18 cellular contexts compared by ENCODE assay signal in the genomic region with DNA sequence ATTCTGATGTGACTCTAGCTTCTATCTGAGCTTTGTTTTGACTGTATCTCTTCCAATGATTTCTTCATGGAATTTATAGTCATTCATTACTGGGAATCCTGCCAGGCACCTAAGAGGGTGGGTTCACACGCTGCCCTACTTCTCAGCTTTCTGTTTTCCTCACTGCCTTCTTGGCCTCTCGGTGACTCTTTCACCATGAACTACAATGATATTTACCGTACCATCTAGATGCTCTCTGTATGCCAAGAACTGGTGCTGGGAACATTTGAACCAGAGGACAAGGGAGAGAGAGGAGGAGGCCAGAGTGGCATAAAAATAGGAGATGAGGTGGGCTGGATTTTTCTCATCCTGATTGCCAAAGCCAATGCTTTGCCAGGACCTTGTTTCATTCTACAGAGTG.
DNase-seq lines count a peak whose midpoint lies in the region; ATAC-seq and TF ChIP-seq lines count a peak whose summit lies in the region.
"Had no signal": no experiment of that assay in that cellular context is flagged by ENCODE, and none has a peak within 500 bp of the region (broad histone marks: within the 10 kb centered on the region; RNA-seq: fewer than 3 reads in every experiment).

No MANE protein-coding gene starts in this region.

- H3K27ac Mint-ChIP-seq in osteocyte (ENCODE audit: unreplicated experiment) (peak overlapping the region; percentile 11), type B pancreatic cell (no peak overlapping the region)
- H3K27ac Mint-ChIP-seq: activated B cell treated with CpG ODN at 0.5 μM for 24 hours; activated T-helper 2 cell treated with anti-CD3 and anti-CD28 coated beads, Interferon-gamma antibody, Interleukin-2, Interleukin-4, amounts not matched to agents 10 μg/mL and 5 μg/mL and 100 μg/mL, durations not matched to agents 14 hours and 24 hours and 36 hours; stimulated activated naive B cell treated with anti-CD40 and anti-IgM and Interleukin-4, amounts not matched to agents 10 μg/mL and 1 μg/mL and 100 μg/mL, for 72 hours had no signal

- peaks cover 7 to 19% of the 10 kb centered on the region in 2 donors for H3K4me1 ChIP-seq in aorta (ENCODE audit: control insufficient read depth in 1 of 2, insufficient read depth in 2 of 2, low read length in 2 of 2)

- H3K9me3 Mint-ChIP-seq in osteocyte (ENCODE audit: unreplicated experiment): no peaks in the 10 kb centered on the region
- H3K9me3 Mint-ChIP-seq in type B pancreatic cell: no peaks in the 10 kb centered on the region

- no peak overlapping the region for H3K4me3 ChIP-seq in aorta (ENCODE audit: low read length in 2 of 2)

- no peaks in the 10 kb centered on the region for H3K27me3 ChIP-seq in aorta (ENCODE audit: control insufficient read depth in 1 of 2, insufficient read depth in 2 of 2, low read length in 1 of 2)

- peaks cover 29% of the 10 kb centered on the region for H3K4me1 Mint-ChIP-seq in osteocyte (ENCODE audit: unreplicated experiment)
- H3K4me1 Mint-ChIP-seq in type B pancreatic cell (ENCODE audit: unreplicated experiment): peaks cover 6% of the 10 kb centered on the region
- H3K4me1 Mint-ChIP-seq: activated B cell treated with CpG ODN at 0.5 μM for 24 hours had no signal

- H3K27me3 Mint-ChIP-seq in osteocyte (ENCODE audit: unreplicated experiment) (no peaks in the 10 kb centered on the region), type B pancreatic cell (no peaks in the 10 kb centered on the region)
- H3K27me3 Mint-ChIP-seq: activated B cell treated with CpG ODN at 0.5 μM for 24 hours; stimulated activated naive B cell treated with anti-CD40 and anti-IgM and Interleukin-4, amounts not matched to agents 10 μg/mL and 1 μg/mL and 100 μg/mL, for 72 hours had no signal

- DNase-seq in Right ventricle myocardium inferior (ENCODE audit: missing footprints) (no peak), cardiac septum (ENCODE audit: low spot score) (no peak), fibroblast of peridontal ligament (ENCODE audit: extremely low read depth) (peak; percentile 17), osteocyte (ENCODE audit: extremely low spot score, unreplicated experiment) (no peak), aorta (no peak), NCI-H128 (lab: John Stamatoyannopoulos, UW; ENCODE audit: unreplicated experiment) (no peak), type B pancreatic cell (ENCODE audit: extremely low spot score, unreplicated experiment) (no peak)
- DNase-seq: activated B cell treated with CpG ODN at 0.5 μM for 24 hours; amniotic stem cell; cortex of kidney; Kasumi-1; NCI-H1694; SHP77 treated with DMSO at 0.1 percent for 48 hours; stimulated activated naive B cell treated with anti-CD40 and anti-IgM and Interleukin-4, amounts not matched to agents 10 μg/mL and 1 μg/mL and 100 μg/mL, for 72 hours; T-helper 2 cell had no signal

- H3K4me3 Mint-ChIP-seq in osteocyte (ENCODE audit: unreplicated experiment): no peak overlapping the region
- no peak overlapping the region for H3K4me3 Mint-ChIP-seq in type B pancreatic cell
- H3K4me3 Mint-ChIP-seq: activated B cell treated with CpG ODN at 0.5 μM for 24 hours; stimulated activated naive B cell treated with anti-CD40 and anti-IgM and Interleukin-4, amounts not matched to agents 10 μg/mL and 1 μg/mL and 100 μg/mL, for 72 hours had no signal

- intact Hi-C loops in Right ventricle myocardium inferior (cut with DNase I): no loop called here
- intact Hi-C loops in cardiac septum (cut with DNase I): no loop called here
- intact Hi-C loops in aorta (cut with DNase I): no loop called here

- H3K36me3 ChIP-seq in aorta (ENCODE audit: control insufficient read depth in 1 of 2, insufficient read depth in 2 of 2, low read length in 1 of 2): no peaks in the 10 kb centered on the region

- H3K27ac ChIP-seq in aorta (ENCODE audit: low read depth in 1 of 2, low read length in 2 of 2): no peak overlapping the region
- H3K27ac ChIP-seq: epithelial cell of prostate had no signal

- 2 to 6% methylated on average over 3 of the region's 3 CpGs for WGBS in aorta, 2 donors

- peak; percentile 17 for ATAC-seq in Right ventricle myocardium inferior
- ATAC-seq in aorta (ENCODE audit: low FRiP score): peak; percentile 60
- no peak for ATAC-seq in HG02642 (IDR thresholded peaks at IDR 0.05; ENCODE audit: poor library complexity, unreplicated experiment)
- ATAC-seq: stimulated activated naive B cell treated with anti-CD40 and anti-IgM and Interleukin-4, amounts not matched to agents 10 μg/mL and 1 μg/mL and 100 μg/mL, for 72 hours had no signal

- TF ChIP-seq CTCF in osteocyte (IDR thresholded peaks at IDR 0.05): no peak
- no peak for TF ChIP-seq CTCF in type B pancreatic cell (conservative IDR thresholded peaks at IDR 0.05)

- H3K36me3 Mint-ChIP-seq in osteocyte (ENCODE audit: unreplicated experiment) (no peaks in the 10 kb centered on the region), type B pancreatic cell (no peaks in the 10 kb centered on the region)

- H3K9me3 ChIP-seq in aorta (ENCODE audit: control insufficient read depth, low read length): no peaks in the 10 kb centered on the region
